In the genomic region with DNA sequence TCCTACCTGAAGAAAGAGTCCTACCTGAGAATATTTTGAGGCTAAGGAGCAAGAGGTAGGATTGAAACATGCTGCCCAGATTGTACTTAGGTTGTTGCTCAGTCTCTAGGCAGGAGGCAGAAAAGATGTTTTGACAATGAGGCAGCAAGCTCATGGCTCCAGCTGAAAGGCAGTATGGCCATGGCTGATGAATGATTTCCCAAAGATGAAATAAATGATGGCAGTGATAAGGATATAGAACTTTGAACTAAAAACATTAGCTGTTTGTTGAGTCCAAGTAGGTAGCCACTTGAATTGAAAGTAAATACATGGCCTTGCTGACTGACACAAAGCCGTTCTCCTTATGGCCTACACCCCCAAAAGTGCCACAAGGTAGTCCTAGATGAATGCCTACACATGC, we compare ENCODE assay signal across 29 cellular contexts.
"Had no signal": no experiment of that assay in that cellular context is flagged by ENCODE, and none has a peak within 500 bp of the region (broad histone marks: within the 10 kb centered on the region; RNA-seq: fewer than 3 reads in every experiment).

No MANE protein-coding gene starts in this region.

- H3K4me2 ChIP-seq: smooth muscle cell had no signal

- H3K27ac ChIP-seq: body of pancreas, colonic mucosa, pancreas, sigmoid colon, suprapubic skin, tibial nerve had no signal

- H3K27ac Mint-ChIP-seq: activated CD4-positive, alpha-beta memory T cell treated with anti-CD3 and anti-CD28 coated beads, Interleukin-2, amount 10 ng/mL, durations not matched to agents 7 days and 5 days; activated CD4-positive, alpha-beta T cell treated with anti-CD3 and anti-CD28 coated beads, Interleukin-2, amount 10 ng/mL, durations not matched to agents 7 days and 5 days; activated naive CD8-positive, alpha-beta T cell; activated T-cell treated with anti-CD3 and anti-CD28 coated beads, Interleukin-2, amount 50 U/mL, for 24 hours; activated T-helper 2 cell treated with anti-CD3 and anti-CD28 coated beads, Interferon-gamma antibody, Interleukin-2, Interleukin-4, amounts not matched to agents 10 μg/mL and 5 μg/mL and 100 μg/mL, durations not matched to agents 14 hours and 24 hours and 36 hours; mesothelial cell of epicardium; WTC11 had no signal

- ATAC-seq: body of pancreas, left ventricle myocardium superior, WTC11 had no signal

- H3K36me3 ChIP-seq: prostate gland had no signal

- H3K9me3 ChIP-seq: body of pancreas, colonic mucosa, pancreas, prostate gland, sigmoid colon, suprapubic skin, tibial nerve had no signal

- H3K4me1 ChIP-seq: body of pancreas, colonic mucosa, sigmoid colon, suprapubic skin had no signal

- H3K27me3 Mint-ChIP-seq: activated CD4-positive, alpha-beta memory T cell treated with anti-CD3 and anti-CD28 coated beads, Interleukin-2, amount 10 ng/mL, durations not matched to agents 7 days and 5 days; activated CD4-positive, alpha-beta T cell treated with anti-CD3 and anti-CD28 coated beads, Interleukin-2, amount 10 ng/mL, durations not matched to agents 7 days and 5 days; activated naive CD8-positive, alpha-beta T cell; activated T-cell treated with anti-CD3 and anti-CD28 coated beads, Interleukin-2, amount 50 U/mL, for 24 hours; naive B cell had no signal

- H3K27me3 ChIP-seq: body of pancreas, colonic mucosa, pancreas, sigmoid colon, suprapubic skin, tibial nerve had no signal

- H3K9me3 Mint-ChIP-seq: activated CD4-positive, alpha-beta memory T cell treated with anti-CD3 and anti-CD28 coated beads, Interleukin-2, amount 10 ng/mL, durations not matched to agents 7 days and 5 days; activated CD4-positive, alpha-beta T cell treated with anti-CD3 and anti-CD28 coated beads, Interleukin-2, amount 10 ng/mL, durations not matched to agents 7 days and 5 days; activated T-cell treated with anti-CD3 and anti-CD28 coated beads, Interleukin-2, amount 50 U/mL, for 24 hours; activated T-helper 2 cell treated with anti-CD3 and anti-CD28 coated beads, Interferon-gamma antibody, Interleukin-2, Interleukin-4, amounts not matched to agents 10 μg/mL and 5 μg/mL and 100 μg/mL, durations not matched to agents 14 hours and 24 hours and 36 hours; naive B cell; WTC11 had no signal

- H3K4me3 ChIP-seq: body of pancreas, colonic mucosa, pancreas, prostate gland, sigmoid colon, smooth muscle cell, suprapubic skin, tibial nerve had no signal

- H3K4me3 Mint-ChIP-seq: activated CD4-positive, alpha-beta memory T cell treated with anti-CD3 and anti-CD28 coated beads, Interleukin-2, amount 10 ng/mL, durations not matched to agents 7 days and 5 days; activated CD4-positive, alpha-beta T cell treated with anti-CD3 and anti-CD28 coated beads, Interleukin-2, amount 10 ng/mL, durations not matched to agents 7 days and 5 days; activated naive CD8-positive, alpha-beta T cell; activated T-cell treated with anti-CD3 and anti-CD28 coated beads, Interleukin-2, amount 50 U/mL, for 24 hours; mesothelial cell of epicardium; naive B cell; WTC11 had no signal

- H3K4me1 Mint-ChIP-seq: activated CD4-positive, alpha-beta memory T cell treated with anti-CD3 and anti-CD28 coated beads, Interleukin-2, amount 10 ng/mL, durations not matched to agents 7 days and 5 days; activated CD4-positive, alpha-beta T cell treated with anti-CD3 and anti-CD28 coated beads, Interleukin-2, amount 10 ng/mL, durations not matched to agents 7 days and 5 days; mesothelial cell of epicardium; WTC11 had no signal

- DNase-seq: activated CD4-positive, alpha-beta memory T cell treated with anti-CD3 and anti-CD28 coated beads, Interleukin-2, amount 10 ng/mL, durations not matched to agents 7 days and 5 days; activated CD4-positive, alpha-beta T cell treated with anti-CD3 and anti-CD28 coated beads for 1 hour; activated CD4-positive, alpha-beta T cell treated with anti-CD3 and anti-CD28 coated beads, Interleukin-2, amount 10 ng/mL, durations not matched to agents 7 days and 5 days; activated CD8-positive, alpha-beta memory T cell treated with anti-CD3 and anti-CD28 coated beads, Interleukin-2, amount 50 U/mL, for 48 hours; activated naive CD4-positive, alpha-beta T cell; activated T-cell treated with anti-CD3 and anti-CD28 coated beads, Interleukin-2, amount 50 U/mL, for 24 hours; aorta; body of pancreas; cerebellar nuclear complex; colonic mucosa; effector CD8-positive, alpha-beta T cell; left ventricle myocardium superior; mammary epithelial cell; naive B cell; pancreas; retina; sigmoid colon; stimulated activated CD4-positive, alpha-beta T cell treated with anti-CD3 and anti-CD28 coated beads, Interleukin-15, amount 100 ng/mL, for 24 hours; stimulated activated CD4-positive, alpha-beta T cell treated with anti-CD3 and anti-CD28 coated beads, Interleukin-2, amount 100 ng/mL, for 24 hours; stimulated activated naive CD4-positive, alpha-beta T cell; T-helper 2 cell had no signal

- H3K36me3 Mint-ChIP-seq: naive B cell had no signal
